30 cellular contexts compared by ENCODE assay signal in genomic region chr11:69982675-69983570, GRCh38.
DNase-seq lines count a peak whose midpoint lies in the region; TF ChIP-seq lines count a peak whose summit lies in the region.
"Had no signal": no experiment of that assay in that cellular context is flagged by ENCODE, and none has a peak within 500 bp of the region (broad histone marks: within the 10 kb centered on the region; RNA-seq: fewer than 3 reads in every experiment).

No MANE protein-coding gene starts in this region.

- H2AK5ac ChIP-seq in mesendoderm (ENCODE audit: low read length): no peak overlapping the region

- H3K9me3 Mint-ChIP-seq in endodermal cell: no peaks in the 10 kb centered on the region
- H3K9me3 Mint-ChIP-seq: activated naive CD4-positive, alpha-beta T cell treated with anti-CD3 and anti-CD28 coated beads for 36 hours; activated T-cell treated with anti-CD3 and anti-CD28 coated beads, Interleukin-2, amount 50 U/mL, for 72 hours had no signal

- H3K79me2 ChIP-seq in mesendoderm (ENCODE audit: control insufficient read depth, insufficient read depth, low read length): no peaks in the 10 kb centered on the region
- H3K79me2 ChIP-seq: hepatocyte had no signal

- no peak overlapping the region for H3K23ac ChIP-seq in mesendoderm (ENCODE audit: low read length)

- peak; percentile 10 for DNase-seq in NCI-H1436 (lab: John Stamatoyannopoulos, UW)
- DNase-seq in NCI-H1436 treated with DMSO at 0.1 percent for 48 hours (lab: John Stamatoyannopoulos, UW): no peak
- peak; percentile 65 for DNase-seq in NOMO-1 treated with DMSO at 0.1 percent for 48 hours (lab: John Stamatoyannopoulos, UW; ENCODE audit: unreplicated experiment)
- peak; percentile 57 for DNase-seq in endodermal cell
- DNase-seq in tibial artery: no peak
- DNase-seq in mesendoderm: no peak
- no peak for DNase-seq in globus pallidus (ENCODE audit: low spot score)
- no peak for DNase-seq in UCSD-AML1 (lab: John Stamatoyannopoulos, UW; ENCODE audit: unreplicated experiment)
- DNase-seq: activated CD4-positive, CD25-positive, alpha-beta regulatory T cell; activated CD8-positive, alpha-beta memory T cell treated with anti-CD3 and anti-CD28 coated beads, Interleukin-2, amount 10 ng/mL, durations not matched to agents 7 days and 5 days; activated naive CD4-positive, alpha-beta T cell treated with anti-CD3 and anti-CD28 coated beads for 36 hours; activated T-cell treated with anti-CD3 and anti-CD28 coated beads, Interleukin-2, amount 50 U/mL, for 72 hours; amniotic stem cell; esophagus squamous epithelium; foreskin melanocyte; KG1; left cardiac atrium; NCI-H1417 treated with DMSO at 0.1 percent for 48 hours; NCI-H2107; NCI-H446 treated with DMSO at 0.1 percent for 48 hours; NK-92 treated with Interleukin-12 subunit alpha and Interleukin-12 subunit beta, amount 100 ng/mL, for 24 hours; stimulated activated naive CD4-positive, alpha-beta T cell treated with Interleukin-2 at 50 U/mL for 16 hours; SW 1271; T1000 had no signal

- no peaks in the 10 kb centered on the region for H3K36me3 Mint-ChIP-seq in endodermal cell (ENCODE audit: low read depth)
- H3K36me3 Mint-ChIP-seq: activated CD8-positive, alpha-beta memory T cell treated with anti-CD3 and anti-CD28 coated beads, Interleukin-2, amount 10 ng/mL, durations not matched to agents 7 days and 5 days; memory B cell had no signal

- no peak overlapping the region for H3K18ac ChIP-seq in mesendoderm (ENCODE audit: low read length)

- H3K9me3 ChIP-seq in endodermal cell (ENCODE audit: control insufficient read depth, low read length) (no peaks in the 10 kb centered on the region), tibial artery (no peaks in the 10 kb centered on the region)
- H3K9me3 ChIP-seq: esophagus squamous epithelium, HAP-1, Peyer's patch, vagina had no signal

- H2BK120ac ChIP-seq in mesendoderm (ENCODE audit: low read depth, low read length): no peak overlapping the region

- H3K9ac ChIP-seq in endodermal cell (ENCODE audit: extremely low read depth, low read length, poor library complexity, severe bottlenecking) (no peak overlapping the region), mesendoderm (ENCODE audit: low read length) (no peak overlapping the region)

- no peak overlapping the region for H4K5ac ChIP-seq in mesendoderm (ENCODE audit: low read length)

- no peak overlapping the region for H3K56ac ChIP-seq in mesendoderm (ENCODE audit: low read length)

- no peak overlapping the region for H3K4me3 Mint-ChIP-seq in endodermal cell
- H3K4me3 Mint-ChIP-seq: activated CD8-positive, alpha-beta memory T cell treated with anti-CD3 and anti-CD28 coated beads, Interleukin-2, amount 10 ng/mL, durations not matched to agents 7 days and 5 days; activated naive CD4-positive, alpha-beta T cell treated with anti-CD3 and anti-CD28 coated beads for 36 hours; activated T-cell treated with anti-CD3 and anti-CD28 coated beads, Interleukin-2, amount 50 U/mL, for 72 hours; memory B cell had no signal

- no peaks in the 10 kb centered on the region for H3K79me1 ChIP-seq in mesendoderm (ENCODE audit: low read length)

- peaks cover 25% of the 10 kb centered on the region for H3K4me1 Mint-ChIP-seq in endodermal cell
- H3K4me1 Mint-ChIP-seq: activated CD8-positive, alpha-beta memory T cell treated with anti-CD3 and anti-CD28 coated beads, Interleukin-2, amount 10 ng/mL, durations not matched to agents 7 days and 5 days; memory B cell had no signal

- H2BK15ac ChIP-seq in mesendoderm (replicated peaks; ENCODE audit: low read depth): no peak overlapping the region

- H3K4me3 ChIP-seq in endodermal cell (ENCODE audit: low read length) (no peak overlapping the region), tibial artery (no peak overlapping the region), mesendoderm (ENCODE audit: low read length) (no peak overlapping the region)
- H3K4me3 ChIP-seq: esophagus squamous epithelium, HAP-1, hepatocyte, Peyer's patch, vagina had no signal

- no peak overlapping the region for H3K27ac ChIP-seq in endodermal cell (ENCODE audit: low read depth, low read length)
- peak overlapping the region; percentile 24 to 87 for H3K27ac ChIP-seq in tibial artery
- H3K27ac ChIP-seq in mesendoderm (ENCODE audit: low read depth, low read length): no peak overlapping the region
- H3K27ac ChIP-seq: 22Rv1, esophagus squamous epithelium, hepatocyte, Peyer's patch, vagina had no signal

- WGBS in endodermal cell (ENCODE audit: insufficient coverage in 1 of 2, insufficient read length in 1 of 2), 2 experiments: 81 to 84% methylated on average over 13 to 20 of the region's 20 CpGs
- no CpG with 5 or more reads among the region's 20 CpGs for WGBS in mesendoderm (ENCODE audit: extremely low coverage, insufficient coverage, low lambda C conversion rate)

- no peak overlapping the region for H3K4me2 ChIP-seq in mesendoderm (ENCODE audit: low read length)
- H3K4me2 ChIP-seq: hepatocyte had no signal

- H3K36me3 ChIP-seq in endodermal cell (ENCODE audit: control insufficient read depth, insufficient read depth, low read length) (no peaks in the 10 kb centered on the region), tibial artery (no peaks in the 10 kb centered on the region), mesendoderm (ENCODE audit: control insufficient read depth, insufficient read depth, low read length) (no peaks in the 10 kb centered on the region)
- H3K36me3 ChIP-seq: esophagus squamous epithelium, HAP-1, Peyer's patch, vagina had no signal

- intact Hi-C loops in tibial artery (cut with DNase I; ENCODE audit: low total_unique reads): loop anchor here (10.0 kb wide), 1 partner anchor 48 kb away; no protein-coding TSS in a partner anchor

- H3K27me3 Mint-ChIP-seq in endodermal cell (ENCODE audit: insufficient read depth): peaks cover 66% of the 10 kb centered on the region

- TF ChIP-seq CTCF in endodermal cell (conservative IDR thresholded peaks at IDR 0.05): no peak
- no peak for TF ChIP-seq CTCF in tibial artery (IDR thresholded peaks at IDR 0.05)

- no peak overlapping the region for H2BK5ac ChIP-seq in mesendoderm (ENCODE audit: low read length)

- H3K4me1 ChIP-seq in endodermal cell (ENCODE audit: control insufficient read depth, insufficient read depth, low read length): no peaks in the 10 kb centered on the region
- peaks cover 8 to 95% (median 64%) of the 10 kb centered on the region in 4 donors for H3K4me1 ChIP-seq in tibial artery
- H3K4me1 ChIP-seq in mesendoderm (ENCODE audit: control insufficient read depth, low read depth, low read length): no peaks in the 10 kb centered on the region
- H3K4me1 ChIP-seq: HAP-1, vagina had no signal

- no peak overlapping the region for H4K8ac ChIP-seq in mesendoderm (ENCODE audit: low read depth, low read length)

- H3K27ac Mint-ChIP-seq in endodermal cell: no peak overlapping the region
- H3K27ac Mint-ChIP-seq: activated CD8-positive, alpha-beta memory T cell treated with anti-CD3 and anti-CD28 coated beads, Interleukin-2, amount 10 ng/mL, durations not matched to agents 7 days and 5 days; activated naive CD4-positive, alpha-beta T cell treated with anti-CD3 and anti-CD28 coated beads for 36 hours; activated T-cell treated with anti-CD3 and anti-CD28 coated beads, Interleukin-2, amount 50 U/mL, for 72 hours; memory B cell had no signal

- peaks cover 55% of the 10 kb centered on the region for H3K27me3 ChIP-seq in endodermal cell (ENCODE audit: control insufficient read depth, insufficient read depth, low read length, poor library complexity, severe bottlenecking)
- no peaks in the 10 kb centered on the region for H3K27me3 ChIP-seq in tibial artery
- peaks cover 17% of the 10 kb centered on the region for H3K27me3 ChIP-seq in mesendoderm (ENCODE audit: insufficient read depth, low read length, poor library complexity)
- H3K27me3 ChIP-seq: vagina had no signal

- no peak overlapping the region for H3K4ac ChIP-seq in mesendoderm (ENCODE audit: low read depth, low read length)

Comparison
In these comparisons a context has a peak if more than half of its experiments do, and no peak if none do; other contexts are left out.
1. DNase-seq: peak in NCI-H1436 (single experiment), NOMO-1 treated with DMSO at 0.1 percent for 48 hours (single experiment) and endodermal cell (single experiment); none in NCI-H1436 treated with DMSO at 0.1 percent for 48 hours (single experiment), tibial artery (0 of 2), mesendoderm (single experiment), globus pallidus (single experiment) and UCSD-AML1 (single experiment).
2. H3K27ac ChIP-seq: peak in tibial artery (2 of 2); none in endodermal cell (single experiment) and mesendoderm (single experiment).